23 cellular contexts compared by ENCODE assay signal in genomic region chr4:91488946-91489345, GRCh38.
DNase-seq lines count a peak whose midpoint lies in the region; ATAC-seq, FAIRE-seq and TF ChIP-seq lines count a peak whose summit lies in the region.
"Had no signal": no experiment of that assay in that cellular context is flagged by ENCODE, and none has a peak within 500 bp of the region (broad histone marks: within the 10 kb centered on the region; RNA-seq: fewer than 3 reads in every experiment).

No MANE protein-coding gene starts in this region.

- H4K20me1 ChIP-seq in Karpas-422 (ENCODE audit: insufficient read depth, low read depth, low read length), result no peaks in the 10 kb centered on the region
- no peaks in the 10 kb centered on the region for H4K20me1 ChIP-seq in PC-3 (ENCODE audit: low read length)

- H3K9me3 ChIP-seq in Karpas-422 (ENCODE audit: low read length) (peaks cover 24% of the 10 kb centered on the region), PC-3 (ENCODE audit: low read length) (no peaks in the 10 kb centered on the region)
- H3K9me3 ChIP-seq: Caco-2 had no signal

- DNase-seq in GM18507 (ENCODE audit: extremely low spot score, insufficient read length, low read depth) (no peak), Karpas-422 (peak; percentile 25), astrocyte of the spinal cord (ENCODE audit: low read depth, low spot score) (peak; percentile 7), NCI-H146 treated with DMSO at 0.1 percent for 48 hours (lab: John Stamatoyannopoulos, UW; ENCODE audit: unreplicated experiment) (no peak), caudate nucleus (lab: John Stamatoyannopoulos, UW) (no peak), PC-3 (no peak)
- DNase-seq in stimulated activated CD4-positive, alpha-beta T cell treated with anti-CD3 and anti-CD28 coated beads, Interleukin-2, amount 100 ng/mL, for 48 hours, result no peak
- DNase-seq: Caco-2; CD8-positive, alpha-beta T cell; MM.1S; NCI-H1694; NCI-H2029 treated with DMSO at 0.1 percent for 48 hours; NCI-H2227 treated with DMSO at 0.1 percent for 48 hours; NCI-H526 treated with DMSO at 0.1 percent for 48 hours; SHP77 treated with DMSO at 0.1 percent for 48 hours had no signal

- TF ChIP-seq CTCF in astrocyte of the spinal cord (IDR thresholded peaks at IDR 0.05; ENCODE audit: low read depth, low read length) (no peak), PC-3 (conservative IDR thresholded peaks at IDR 0.05; ENCODE audit: low read depth, low read length) (no peak)

- no peak overlapping the region for H3K4me2 ChIP-seq in Karpas-422 (ENCODE audit: low read depth, low read length, poor library complexity, severe bottlenecking)
- H3K4me2 ChIP-seq in PC-3 (ENCODE audit: low read length), result no peak overlapping the region

- in situ Hi-C loops in astrocyte of the spinal cord (cut with HindIII; ENCODE audit: low sequenced_read_pairs), result no loop called here

- H3K36me3 ChIP-seq in Karpas-422 (ENCODE audit: insufficient read depth, low read length) (no peaks in the 10 kb centered on the region), PC-3 (ENCODE audit: low read depth, low read length) (no peaks in the 10 kb centered on the region)

- H3K9me2 ChIP-seq in Karpas-422 (replicated peaks; ENCODE audit: insufficient read depth, low read length) (no peaks in the 10 kb centered on the region), PC-3 (replicated peaks; ENCODE audit: low read length) (no peaks in the 10 kb centered on the region)

- no peaks in the 10 kb centered on the region for H3K4me1 ChIP-seq in Karpas-422 (ENCODE audit: low read length)
- H3K4me1 ChIP-seq in PC-3 (ENCODE audit: insufficient read depth, low read length), result no peaks in the 10 kb centered on the region
- H3K4me1 ChIP-seq: Caco-2 had no signal

- BruUV-seq in PC-3 (replicated peaks; lab: Mats Ljungman, UMichigan), result no TSS peak

- H3K27me3 ChIP-seq in Karpas-422 (ENCODE audit: low read length) (no peaks in the 10 kb centered on the region), PC-3 (ENCODE audit: low read length) (no peaks in the 10 kb centered on the region)

- no peak overlapping the region for H3K27ac ChIP-seq in Karpas-422 (ENCODE audit: low read length)
- no peak overlapping the region for H3K27ac ChIP-seq in caudate nucleus (ENCODE audit: low read depth, low read length)
- no peak overlapping the region for H3K27ac ChIP-seq in PC-3 (ENCODE audit: low read length)
- H3K27ac ChIP-seq: 22Rv1, C4-2B had no signal

- POLR2A ChIA-PET in PC-3 (lab: Charles Lee; ENCODE audit: unreplicated experiment), result no interaction called here

- H3K4me3 ChIP-seq in Karpas-422 (ENCODE audit: low read length) (no peak overlapping the region), astrocyte of the spinal cord (ENCODE audit: low read depth, low read length) (no peak overlapping the region), PC-3 (ENCODE audit: low read length) (no peak overlapping the region)
- H3K4me3 ChIP-seq: GM12878, K562 had no signal

- no peak for ATAC-seq in PC-3
- ATAC-seq: CD8-positive, alpha-beta T cell; K562 had no signal

- no peaks in the 10 kb centered on the region for H3F3A ChIP-seq in PC-3 (ENCODE audit: low read length, unreplicated experiment)

- intact Hi-C loops in PC-3 (cut with micrococcal nuclease), result no loop called here

- CTCF ChIA-PET in PC-3 (lab: Charles Lee), result no interaction called here

- H3K9ac ChIP-seq in Karpas-422 (ENCODE audit: low read length), result no peak overlapping the region
- H3K9ac ChIP-seq in PC-3 (ENCODE audit: low read length), result no peak overlapping the region

- no peaks in the 10 kb centered on the region for H3K79me2 ChIP-seq in Karpas-422 (ENCODE audit: low read length)
- H3K79me2 ChIP-seq in PC-3 (ENCODE audit: low read length), result no peaks in the 10 kb centered on the region

- FAIRE-seq in GM18507 (lab: Jason Lieb, UNC), result peak; percentile 33
- peak; percentile 64 for FAIRE-seq in islet of Langerhans (lab: Jason Lieb, UNC)
- FAIRE-seq: G401.6, GM12878, H54, HTR-8/SVneo, K562 had no signal

- H2AFZ ChIP-seq in Karpas-422 (ENCODE audit: low read length) (no peak overlapping the region), PC-3 (ENCODE audit: low read length) (no peak overlapping the region)

Comparison
In these comparisons a context has a peak if more than half of its experiments do, and no peak if none do; other contexts are left out.
1. DNase-seq: peak in Karpas-422 (single experiment) and astrocyte of the spinal cord (single experiment); none in GM18507 (single experiment), NCI-H146 treated with DMSO at 0.1 percent for 48 hours (single experiment), caudate nucleus (0 of 61), PC-3 (single experiment) and stimulated activated CD4-positive, alpha-beta T cell treated with anti-CD3 and anti-CD28 coated beads, Interleukin-2, amount 100 ng/mL, for 48 hours (0 of 2).